ENCODE assay signal across 8 cellular contexts in genomic region chr10:27240891-27241639, GRCh38. TPM values are rescaled to one million over a fixed set of nuclear protein-coding genes. Genes with fewer than 3 reads are reported as not detected.
DNase-seq lines count a peak whose midpoint lies in the region; ATAC-seq and TF ChIP-seq lines count a peak whose summit lies in the region.

No MANE protein-coding gene starts in this region.

- DNase-seq in Caki2 (ENCODE audit: low read depth), result peak; percentile 63
- DNase-seq in lower leg skin (ENCODE audit: low spot score in 2 of 2), result peak; percentile 30 to 87
- DNase-seq in activated effector memory CD4-positive, alpha-beta T cell treated with anti-CD3 and anti-CD28 coated beads, Interleukin-2, amount 50 U/mL, for 16 hours, result no peak

- H3K79me2 ChIP-seq in SU-DHL-6 (ENCODE audit: insufficient read depth, low read length), result peaks cover 37% of the 10 kb centered on the region

- H4K20me1 ChIP-seq in SU-DHL-6 (ENCODE audit: low read depth, low read length), result no peaks in the 10 kb centered on the region

- H3K9ac ChIP-seq in SU-DHL-6 (ENCODE audit: low read length), result peak overlapping the region; percentile 76
- H3K9ac ChIP-seq in duodenal mucosa (ENCODE audit: low read depth in 1 of 2, low read length in 2 of 2), result peak overlapping the region; percentile 87 to 95
- peak overlapping the region; percentile 77 to 97 (median 97) for H3K9ac ChIP-seq in subcutaneous abdominal adipose tissue (ENCODE audit: low read length in 5 of 5)

- peak overlapping the region; percentile 96 for H3K4me2 ChIP-seq in SU-DHL-6 (ENCODE audit: low read depth, low read length, poor library complexity, severe bottlenecking)

- in situ Hi-C loops in Caki2 (cut with HindIII; ENCODE audit: low pct_unique_long_range_greater_than_20kb, low sequenced_read_pairs), result no loop called here

- H3K27me3 ChIP-seq in SU-DHL-6 (ENCODE audit: low read length) (no peaks in the 10 kb centered on the region), duodenal mucosa (ENCODE audit: control insufficient read depth in 1 of 2, insufficient read depth in 2 of 2, low read length in 2 of 2) (no peaks in the 10 kb centered on the region), subcutaneous abdominal adipose tissue (ENCODE audit: control insufficient read depth in 5 of 5, insufficient read depth in 4 of 5, low read length in 5 of 5) (no peaks in the 10 kb centered on the region)

- peaks cover 36% of the 10 kb centered on the region for H3F3A ChIP-seq in SU-DHL-6 (ENCODE audit: insufficient read depth)

- WGBS in lower leg skin, 2 donors, result 2 to 4% methylated on average over 22 to 32 of the region's 49 CpGs

- peak overlapping the region; percentile 85 for H2AFZ ChIP-seq in SU-DHL-6 (ENCODE audit: low read depth, low read length, severe bottlenecking)

- no peak for TF ChIP-seq POLR2A in lower leg skin (IDR thresholded peaks at IDR 0.05)

- TF ChIP-seq CTCF in SU-DHL-6 (IDR thresholded peaks at IDR 0.05; ENCODE audit: insufficient read depth, low read length, poor library complexity, severe bottlenecking) (no peak), lower leg skin (IDR thresholded peaks at IDR 0.05) (no peak)

- H3K4me1 ChIP-seq in duodenal mucosa (ENCODE audit: control insufficient read depth in 1 of 2, insufficient read depth in 2 of 2, low read length in 2 of 2) (peaks cover 10 to 26% of the 10 kb centered on the region in 2 donors), subcutaneous abdominal adipose tissue (ENCODE audit: control insufficient read depth in 5 of 5, insufficient read depth in 5 of 5, low read length in 5 of 5) (peaks cover 2 to 39% (median 29%) of the 10 kb centered on the region in 5 donors)

- ATAC-seq in GM19328 (IDR thresholded peaks at IDR 0.05; ENCODE audit: unreplicated experiment) (peak; percentile 6), HG03432 (IDR thresholded peaks at IDR 0.05; ENCODE audit: unreplicated experiment) (peak; percentile 15)

- H3K9me3 ChIP-seq in SU-DHL-6 (ENCODE audit: insufficient read depth, low read length) (no peaks in the 10 kb centered on the region), duodenal mucosa (ENCODE audit: control insufficient read depth in 1 of 2, low read length in 2 of 2) (no peaks in the 10 kb centered on the region), subcutaneous abdominal adipose tissue (ENCODE audit: control insufficient read depth in 5 of 5, low read length in 5 of 5) (no peaks in the 10 kb centered on the region)

- intact Hi-C loops in lower leg skin (cut with DNase I; ENCODE audit: low total_unique reads), result no loop called here

- H3K36me3 ChIP-seq in SU-DHL-6 (ENCODE audit: low read length), result no peaks in the 10 kb centered on the region
- no peaks in the 10 kb centered on the region for H3K36me3 ChIP-seq in duodenal mucosa (ENCODE audit: control insufficient read depth in 1 of 2, insufficient read depth in 2 of 2, low read length in 2 of 2)
- peaks cover 0 to 3% (median 0%) of the 10 kb centered on the region in 5 donors for H3K36me3 ChIP-seq in subcutaneous abdominal adipose tissue (ENCODE audit: control insufficient read depth in 5 of 5, insufficient read depth in 5 of 5, low read length in 5 of 5)

- H3K27ac ChIP-seq in SU-DHL-6 (ENCODE audit: low read depth, low read length) (peak overlapping the region; percentile 99), duodenal mucosa (ENCODE audit: low read depth, low read length) (peak overlapping the region; percentile 94), subcutaneous abdominal adipose tissue (ENCODE audit: low read depth, low read length) (peak overlapping the region; percentile 97)

- H3K9me2 ChIP-seq in SU-DHL-6 (replicated peaks; ENCODE audit: insufficient read depth, low read length), result no peaks in the 10 kb centered on the region

- H3K4me3 ChIP-seq in SU-DHL-6 (ENCODE audit: insufficient read depth, low read length, poor library complexity, severe bottlenecking), result peak overlapping the region; percentile 78
- peak overlapping the region; percentile 67 to 88 for H3K4me3 ChIP-seq in duodenal mucosa (ENCODE audit: low read depth in 1 of 2, low read length in 2 of 2)
- H3K4me3 ChIP-seq in lower leg skin (ENCODE audit: low read depth, poor library complexity, severe bottlenecking), result peak overlapping the region; percentile 62
- peak overlapping the region; percentile 84 to 93 (median 91) for H3K4me3 ChIP-seq in subcutaneous abdominal adipose tissue (ENCODE audit: low read depth in 1 of 5, low read length in 5 of 5)

RNA-seq across cellular contexts. Expression of gene ACBD5, which starts 0.5 kb away (rescaled TPM):
- total RNA-seq in Caki2 (2014; rRNA removed; shearing (Covaris generic); ENCODE audit: low replicate concordance), result 47.1 and 52.6 TPM in 2 replicates
- 10 to 100 TPM; 22.3 to 36.8 (median 33.5) TPM for total RNA-seq in lower leg skin
